In the genomic region with DNA sequence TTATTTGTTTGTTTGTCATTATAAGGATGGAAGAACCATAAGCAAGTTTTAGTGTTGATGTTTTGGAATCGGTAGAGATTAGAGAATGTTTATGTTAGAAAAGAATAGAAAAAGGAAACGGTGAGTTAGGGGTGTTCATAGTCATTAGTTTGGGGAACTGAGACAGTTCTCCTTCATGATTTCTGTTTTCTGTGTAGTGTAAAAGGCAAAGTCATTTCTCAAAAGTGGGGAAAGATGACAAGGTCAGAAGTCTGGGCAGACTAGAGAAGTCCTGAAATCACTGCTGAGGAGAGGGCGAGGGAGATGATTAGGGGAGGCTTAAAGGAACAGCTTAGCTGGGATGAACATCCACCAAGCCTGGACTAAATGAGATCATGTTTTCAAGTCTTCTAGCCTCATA, we compare ENCODE assay signal across 13 cellular contexts.
DNase-seq lines count a peak whose midpoint lies in the region; ATAC-seq and TF ChIP-seq lines count a peak whose summit lies in the region.
"Had no signal": no experiment of that assay in that cellular context is flagged by ENCODE, and none has a peak within 500 bp of the region (broad histone marks: within the 10 kb centered on the region; RNA-seq: fewer than 3 reads in every experiment).

No MANE protein-coding gene starts in this region.

- peak; percentile 49 for ATAC-seq in GM19328 (IDR thresholded peaks at IDR 0.05; ENCODE audit: unreplicated experiment)
- peak; percentile 66 for ATAC-seq in HG02798 (IDR thresholded peaks at IDR 0.05; ENCODE audit: poor library complexity, unreplicated experiment)
- ATAC-seq in HG03521 (IDR thresholded peaks at IDR 0.05; ENCODE audit: unreplicated experiment), result peak; percentile 50
- ATAC-seq: effector memory CD8-positive, alpha-beta T cell; Panc1 had no signal

- TF ChIP-seq CTCF in GM10266 (IDR thresholded peaks at IDR 0.05; ENCODE audit: control insufficient read depth, insufficient read depth, low read depth, missing control alignments), result no peak

- peak; percentile 7 for DNase-seq in GM10266 (ENCODE audit: extremely low spot score)
- DNase-seq in NCI-H1105 treated with DMSO at 0.1 percent for 48 hours (lab: John Stamatoyannopoulos, UW), result no peak
- no peak for DNase-seq in stimulated activated CD4-positive, alpha-beta T cell treated with anti-CD3 and anti-CD28 coated beads, Interleukin-2, amount 100 ng/mL, for 48 hours
- DNase-seq in activated T-cell treated with anti-CD3 and anti-CD28 coated beads for 4 hours, result no peak
- no peak for DNase-seq in GOT3 (lab: John Stamatoyannopoulos, UW)
- DNase-seq: activated CD4-positive, CD25-positive, alpha-beta regulatory T cell; effector memory CD8-positive, alpha-beta T cell; GF-D8; NCI-H1694 had no signal
